In the genomic region with DNA sequence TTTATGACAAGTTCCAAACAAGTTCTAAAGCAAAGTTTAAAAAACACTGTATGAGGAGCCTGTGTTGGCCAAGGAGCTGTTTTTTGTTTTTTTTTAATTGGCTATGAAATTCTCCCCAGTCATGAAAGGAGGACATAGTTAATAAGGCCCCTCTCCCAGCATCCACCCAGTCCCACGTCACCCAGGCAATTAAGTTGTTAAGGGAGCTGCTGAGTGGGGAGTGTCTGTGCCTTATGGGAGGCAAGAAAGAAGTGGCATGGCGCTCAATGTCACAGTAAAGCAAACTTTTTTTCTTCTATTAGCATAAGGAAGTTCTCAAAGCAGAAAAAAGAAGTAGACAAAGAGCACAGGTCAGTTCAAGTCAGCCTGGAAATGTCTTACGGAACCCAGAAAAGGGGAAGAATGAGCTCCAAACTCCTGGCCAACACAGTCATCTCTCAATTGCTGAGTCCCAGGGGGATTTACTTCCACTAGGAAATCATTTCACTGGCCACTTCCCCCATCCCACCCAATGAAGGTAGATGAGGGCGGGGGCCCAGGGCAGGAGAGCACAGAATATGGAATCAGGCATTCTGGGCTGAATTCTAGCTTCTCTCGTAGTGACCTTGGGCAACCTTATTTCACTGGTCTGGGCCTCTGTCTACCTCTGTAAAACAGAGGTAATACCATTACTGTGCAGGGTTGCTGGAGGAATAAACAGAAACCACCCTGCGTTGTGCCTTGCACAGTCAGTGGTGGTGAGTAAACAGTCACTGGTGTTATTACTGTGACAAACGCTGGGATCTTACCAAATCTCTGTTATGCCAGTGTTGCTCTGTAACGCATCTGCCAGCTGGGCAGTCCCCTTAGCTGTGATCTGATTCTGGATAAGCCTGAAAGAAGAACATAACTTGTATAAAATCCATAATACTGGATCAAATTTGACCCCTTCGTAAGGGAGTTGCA, we compare ENCODE assay signal across 15 cellular contexts. TPM values are rescaled to one million over a fixed set of nuclear protein-coding genes. Genes with fewer than 3 reads are reported as not detected.
DNase-seq lines count a peak whose midpoint lies in the region; ATAC-seq and TF ChIP-seq lines count a peak whose summit lies in the region.
"Had no signal": no experiment of that assay in that cellular context is flagged by ENCODE, and none has a peak within 500 bp of the region (broad histone marks: within the 10 kb centered on the region; RNA-seq: fewer than 3 reads in every experiment).

No MANE protein-coding gene starts in this region.

- H3K9me3 Mint-ChIP-seq in chondrocyte (ENCODE audit: low read depth): no peaks in the 10 kb centered on the region
- H3K9me3 Mint-ChIP-seq: activated naive CD4-positive, alpha-beta T cell treated with anti-CD3 and anti-CD28 coated beads, Interleukin-2, amount 50 U/mL, for 24 hours had no signal

- no peaks in the 10 kb centered on the region for H4K20me1 ChIP-seq in SK-N-SH (ENCODE audit: insufficient read depth)

- H3K79me2 ChIP-seq in SK-N-SH (ENCODE audit: insufficient read depth): no peaks in the 10 kb centered on the region

- H3K27me3 ChIP-seq in SK-N-SH (ENCODE audit: insufficient read depth) (no peaks in the 10 kb centered on the region), Peyer's patch (no peaks in the 10 kb centered on the region), thymus (ENCODE audit: control insufficient read depth, insufficient read depth) (no peaks in the 10 kb centered on the region)
- H3K27me3 ChIP-seq: testis had no signal

- H3K4me1 Mint-ChIP-seq in chondrocyte (ENCODE audit: low read depth): peaks cover 27% of the 10 kb centered on the region
- H3K4me1 Mint-ChIP-seq: activated naive CD4-positive, alpha-beta T cell treated with anti-CD3 and anti-CD28 coated beads, Interleukin-2, amount 50 U/mL, for 24 hours had no signal

- H3K4me3 ChIP-seq in SK-N-SH (ENCODE audit: low read depth in 2 of 2, low read length in 1 of 2): no peak overlapping the region
- no peak overlapping the region for H3K4me3 ChIP-seq in Peyer's patch
- H3K4me3 ChIP-seq in thymus (ENCODE audit: low read length): no peak overlapping the region
- H3K4me3 ChIP-seq: A549, testis had no signal

- peaks cover 25 to 53% of the 10 kb centered on the region in 2 experiments for H3K36me3 ChIP-seq in SK-N-SH (replicated peaks in 1 of 2; ENCODE audit: control insufficient read depth in 1 of 2, insufficient read depth in 2 of 2, low read length in 1 of 2)
- H3K36me3 ChIP-seq in Peyer's patch: peaks cover 0 to 18% (median 0%) of the 10 kb centered on the region in 3 donors
- H3K36me3 ChIP-seq in thymus (ENCODE audit: control insufficient read depth, insufficient read depth): peaks cover 7% of the 10 kb centered on the region

- no peaks in the 10 kb centered on the region for H3K9me3 ChIP-seq in SK-N-SH
- no peaks in the 10 kb centered on the region for H3K9me3 ChIP-seq in Peyer's patch
- H3K9me3 ChIP-seq in thymus (ENCODE audit: control insufficient read depth): no peaks in the 10 kb centered on the region
- H3K9me3 ChIP-seq: A549, testis had no signal

- H3K9me2 ChIP-seq in SK-N-SH: no peaks in the 10 kb centered on the region

- POLR2A ChIA-PET in SK-N-SH (lab: Yijun Ruan, JAX): no interaction called here

- no peak for TF ChIP-seq RAD21 in SK-N-SH (IDR thresholded peaks at IDR 0.05; ENCODE audit: low read length)

- H3K4me2 ChIP-seq in SK-N-SH: no peak overlapping the region
- H3K4me2 ChIP-seq: A549 had no signal

- H3K4me1 ChIP-seq in SK-N-SH (ENCODE audit: control insufficient read depth in 1 of 2, insufficient read depth in 2 of 2, low read depth in 1 of 2, low read length in 1 of 2): no peaks in the 10 kb centered on the region; a peak in 1 of 4 replicates
- peaks cover 3 to 32% (median 13%) of the 10 kb centered on the region in 4 donors for H3K4me1 ChIP-seq in Peyer's patch
- H3K4me1 ChIP-seq in thymus (ENCODE audit: control insufficient read depth, insufficient read depth, low read length): no peaks in the 10 kb centered on the region

- CTCF ChIA-PET in SK-N-SH (lab: Yijun Ruan, JAX): interaction anchor here (0.6 to 1.3 kb wide), 6 partner anchors 15 to 153 kb away, joined by 3 read pairs; no protein-coding TSS in a partner anchor

- no peak overlapping the region for H2AFZ ChIP-seq in SK-N-SH (ENCODE audit: low read depth)

- WGBS in SK-N-SH (ENCODE audit: low lambda C conversion rate): 91% methylated on average over 9 of the region's 9 CpGs
- 97% methylated on average over 9 of the region's 9 CpGs for WGBS in thymus

- no peak overlapping the region for H3K9ac ChIP-seq in SK-N-SH

- H3K36me3 Mint-ChIP-seq in chondrocyte (ENCODE audit: low read depth): peaks cover 24% of the 10 kb centered on the region

- H3K4me3 Mint-ChIP-seq in chondrocyte (ENCODE audit: unreplicated experiment): no peak overlapping the region
- H3K4me3 Mint-ChIP-seq: activated naive CD4-positive, alpha-beta T cell treated with anti-CD3 and anti-CD28 coated beads, Interleukin-2, amount 50 U/mL, for 24 hours had no signal

- no peak for TF ChIP-seq POLR2A in Peyer's patch (IDR thresholded peaks at IDR 0.05)

- no peak overlapping the region for H3K27ac Mint-ChIP-seq in chondrocyte (ENCODE audit: unreplicated experiment)
- H3K27ac Mint-ChIP-seq: activated naive CD4-positive, alpha-beta T cell treated with anti-CD3 and anti-CD28 coated beads, Interleukin-2, amount 50 U/mL, for 24 hours had no signal

- ATAC-seq in SK-N-SH treated with all-trans-retinoic acid at 6 μM for 48 hours: no peak
- ATAC-seq in GM21825 (IDR thresholded peaks at IDR 0.05; ENCODE audit: unreplicated experiment): no peak
- ATAC-seq: A549 had no signal

- no peak for TF ChIP-seq CTCF in SK-N-SH (IDR thresholded peaks at IDR 0.05)
- no peak for TF ChIP-seq CTCF in Peyer's patch (IDR thresholded peaks at IDR 0.05)
- TF ChIP-seq CTCF in chondrocyte (IDR thresholded peaks at IDR 0.05): no peak

- H3F3A ChIP-seq in SK-N-SH (replicated peaks; ENCODE audit: insufficient read depth): no peaks in the 10 kb centered on the region

- no peaks in the 10 kb centered on the region for H3K27me3 Mint-ChIP-seq in chondrocyte (ENCODE audit: low read depth)
- H3K27me3 Mint-ChIP-seq: activated naive CD4-positive, alpha-beta T cell treated with anti-CD3 and anti-CD28 coated beads, Interleukin-2, amount 50 U/mL, for 24 hours had no signal

- TF ChIP-seq EP300 in SK-N-SH (IDR thresholded peaks at IDR 0.05; ENCODE audit: borderline replicate concordance in 1 of 2, low read depth in 1 of 2, low read length in 1 of 2): no peak

- H3K27ac ChIP-seq in SK-N-SH (ENCODE audit: low read depth in 2 of 2, low read length in 1 of 2): no peak overlapping the region
- peak overlapping the region in 3 of 4 donors; percentile 28 to 64 (median 37) for H3K27ac ChIP-seq in Peyer's patch
- peak overlapping the region; percentile 15 for H3K27ac ChIP-seq in thymus (ENCODE audit: low read depth)
- H3K27ac ChIP-seq: A549, testis had no signal

- DNase-seq in SK-N-SH (peak; percentile 8), Peyer's patch (peak in 1 of 3 donors; percentile 60), medulla oblongata (ENCODE audit: extremely low spot score) (peak; percentile 66), chondrocyte (ENCODE audit: low spot score) (no peak)
- DNase-seq in activated CD4-positive, alpha-beta T cell treated with anti-CD3 and anti-CD28 coated beads for 4 hours: no peak
- DNase-seq: caudate nucleus, DMS53, NCI-H1105, NCI-H748 treated with DMSO at 0.1 percent for 48 hours, testis had no signal

TF ChIP-seq in SK-N-SH, 30 proteins besides CTCF, POLR2A, EP300 and RAD21:
- no peak for TF ChIP-seq MEF2A (IDR thresholded peaks at IDR 0.05; ENCODE audit: borderline replicate concordance, low read depth)
- no peak for TF ChIP-seq ZBTB33 (IDR thresholded peaks at IDR 0.05; ENCODE audit: borderline replicate concordance, low read depth)

TF ChIP-seq in SK-N-SH treated with all-trans-retinoic acid at 6 μM for 48 hours, 23 proteins besides CTCF, POLR2A, EP300 and RAD21:
- TF ChIP-seq GLIS3 (CRISPR knock-in tag; IDR thresholded peaks at IDR 0.05) (no peak), ZNF565 (CRISPR knock-in tag; conservative IDR thresholded peaks at IDR 0.05; ENCODE audit: low read depth) (no peak), TCF4 (CRISPR knock-in tag; IDR thresholded peaks at IDR 0.05; ENCODE audit: borderline replicate concordance) (no peak), CSDC2 (CRISPR knock-in tag; IDR thresholded peaks at IDR 0.05) (no peak), OSR1 (CRISPR knock-in tag; IDR thresholded peaks at IDR 0.05) (no peak)
TF ChIP-seq in SK-N-SH treated with all-trans-retinoic acid at 6 μM for 48 hours: peak in this region for 0.

RNA-seq across cellular contexts. Expression of gene NOD1, which starts 49.7 kb away (rescaled TPM):
- polyA plus RNA-seq in SK-N-SH (2012; rRNA removed): 5.5 and 5.6 TPM in 2 replicates
- polyA plus RNA-seq in SK-N-SH (2012; cell fraction: cytosol; rRNA removed): 3.2 and 3.5 TPM in 2 replicates
- polyA plus RNA-seq in SK-N-SH (2012; cell fraction: nucleus; rRNA removed): 15.0 and 18.3 TPM in 2 replicates
- total RNA-seq in Peyer's patch: 10 to 100 TPM in 3 of 4 donors, 1 to 10 TPM in 1; 4.0 to 29.7 (median 21.0) TPM
- 13.6 TPM for polyA plus RNA-seq in thymus
- 6.0 to 8.2 TPM (median 6.6 TPM) in 3 replicates for total RNA-seq in chondrocyte

Comparison
In these comparisons a context has a peak if more than half of its experiments do, and no peak if none do; other contexts are left out.
1. DNase-seq: peak in SK-N-SH (single experiment) and medulla oblongata (single experiment); none in chondrocyte (single experiment) and activated CD4-positive, alpha-beta T cell treated with anti-CD3 and anti-CD28 coated beads for 4 hours (0 of 2).
2. H3K27ac ChIP-seq: peak in Peyer's patch (3 of 4) and thymus (single experiment); none in SK-N-SH (0 of 2).